23 cellular contexts compared by ENCODE assay signal in genomic region chr1:45535988-45536766, GRCh38. TPM values are rescaled to one million over a fixed set of nuclear protein-coding genes. Genes with fewer than 3 reads are reported as not detected.
DNase-seq lines count a peak whose midpoint lies in the region; ATAC-seq, FAIRE-seq and TF ChIP-seq lines count a peak whose summit lies in the region.
"Had no signal": no experiment of that assay in that cellular context is flagged by ENCODE, and none has a peak within 500 bp of the region (broad histone marks: within the 10 kb centered on the region; RNA-seq: fewer than 3 reads in every experiment).

No MANE protein-coding gene starts in this region.

- peaks cover 2% of the 10 kb centered on the region for H3K27me3 Mint-ChIP-seq in activated CD4-positive, alpha-beta T cell treated with anti-CD3 and anti-CD28 coated beads, Interleukin-2, amount 10 ng/mL, durations not matched to agents 7 days and 5 days
- H3K27me3 Mint-ChIP-seq: B cell, brain had no signal

- SMC1A ChIA-PET in GM12878 (lab: Charles Lee; ENCODE audit: uncharacterized antibody, unreplicated experiment), result interaction anchor here (0.7 to 1.3 kb wide), 5 partner anchors 10 to 162 kb away, joined by 3 to 4 read pairs (median 3); no protein-coding TSS in a partner anchor

- no peaks in the 10 kb centered on the region for H3K36me3 Mint-ChIP-seq in activated CD4-positive, alpha-beta T cell treated with anti-CD3 and anti-CD28 coated beads, Interleukin-2, amount 10 ng/mL, durations not matched to agents 7 days and 5 days (ENCODE audit: low read depth)
- H3K36me3 Mint-ChIP-seq: brain had no signal

- H3K27ac Mint-ChIP-seq in activated CD4-positive, alpha-beta T cell treated with anti-CD3 and anti-CD28 coated beads, Interleukin-2, amount 10 ng/mL, durations not matched to agents 7 days and 5 days, result no peak overlapping the region
- H3K27ac Mint-ChIP-seq: B cell, brain had no signal

- H3K9me3 ChIP-seq in HEK293 (ENCODE audit: control insufficient read depth, insufficient read depth, low read depth, low read length) (no peaks in the 10 kb centered on the region), GM12878 (replicated peaks; ENCODE audit: control insufficient read depth, insufficient read depth, low read length) (no peaks in the 10 kb centered on the region)
- H3K9me3 ChIP-seq: sigmoid colon, upper lobe of right lung had no signal

- H3K4me3 ChIP-seq in HEK293 (ENCODE audit: low read depth, low read length) (no peak overlapping the region), GM12878 (no peak overlapping the region)
- H3K4me3 ChIP-seq: sigmoid colon, upper lobe of right lung had no signal

- H3K27me3 ChIP-seq in GM12878 (replicated peaks in 1 of 2; ENCODE audit: control insufficient read depth in 2 of 2, insufficient read depth in 2 of 2, low read length in 1 of 2), result no peaks in the 10 kb centered on the region
- H3K27me3 ChIP-seq: sigmoid colon, upper lobe of right lung had no signal

- H3K9ac ChIP-seq in GM12878 (ENCODE audit: control insufficient read depth, insufficient read depth, low read length), result no peak overlapping the region

- in situ Hi-C loops in GM12878 (cut with MboI), result no loop called here

- TF ChIP-seq CTCF in HEK293 (tag by site-specific recombination; IDR thresholded peaks at IDR 0.05) (no peak), GM12878 (IDR thresholded peaks at IDR 0.05 in 2 of 3, conservative IDR thresholded peaks at IDR 0.05 in 1 of 3; ENCODE audit: control insufficient read depth in 2 of 3, extremely low read depth in 1 of 3, insufficient read depth in 1 of 3, low read depth in 3 of 3, low read length in 3 of 3) (no peak)

- no peak for TF ChIP-seq POLR2A in GM12878 (IDR thresholded peaks at IDR 0.05; ENCODE audit: low read depth, low read length)

- no peak; the same call in 2 of the 3 replicates for ATAC-seq in GM12878
- ATAC-seq in stimulated activated naive CD8-positive, alpha-beta T cell treated with anti-CD3 and anti-CD28 coated beads, Interleukin-15, Interleukin-2, amounts not matched to agents 100 U/mL and 50 U/mL, for 24 hours, result peak; percentile 90
- ATAC-seq in GM19035 (IDR thresholded peaks at IDR 0.05; ENCODE audit: unreplicated experiment), result no peak
- ATAC-seq: upper lobe of right lung had no signal

- H3K4me3 Mint-ChIP-seq in activated CD4-positive, alpha-beta T cell treated with anti-CD3 and anti-CD28 coated beads, Interleukin-2, amount 10 ng/mL, durations not matched to agents 7 days and 5 days, result no peak overlapping the region
- H3K4me3 Mint-ChIP-seq: B cell, brain had no signal

- H3K4me1 ChIP-seq in HEK293 (ENCODE audit: control insufficient read depth, insufficient read depth, low read length) (peaks cover 3% of the 10 kb centered on the region; the same call in 1 of the 2 replicates), GM12878 (ENCODE audit: control insufficient read depth, insufficient read depth, low read length) (no peaks in the 10 kb centered on the region)
- H3K4me1 ChIP-seq: sigmoid colon, upper lobe of right lung had no signal

- WGBS in GM12878 (ENCODE audit: insufficient coverage, insufficient replicate concordance, low lambda C conversion rate, missing lambda C conversion rate), result 95% methylated on average over 6 of the region's 6 CpGs

- H3K4me2 ChIP-seq in GM12878 (ENCODE audit: control insufficient read depth, insufficient read depth), result no peak overlapping the region

- H4K20me1 ChIP-seq in GM12878 (ENCODE audit: control insufficient read depth, insufficient read depth), result no peaks in the 10 kb centered on the region

- POLR2A ChIA-PET in activated CD4-positive, alpha-beta T cell treated with anti-CD3 and anti-CD28 coated beads, Interleukin-2, amount 10 ng/mL, durations not matched to agents 7 days and 5 days (lab: Charles Lee), result no interaction called here
- POLR2A ChIA-PET in HEK293 (lab: Yijun Ruan, JAX), result interaction anchor here (0.6 to 6.4 kb wide), 4 partner anchors 10 to 45 kb away, joined by 3 to 59 read pairs (median 6); partner anchors contain the start of genes AKR1A1, PRDX1 and TESK2
- POLR2A ChIA-PET in GM12878 (lab: Charles Lee), result interaction anchor here (1.3 to 2.6 kb wide), 4 partner anchors 10 to 18 kb away, joined by 6 to 9 read pairs (median 8); partner anchors contain the start of gene PRDX1

- H3K9me3 Mint-ChIP-seq in activated CD4-positive, alpha-beta T cell treated with anti-CD3 and anti-CD28 coated beads, Interleukin-2, amount 10 ng/mL, durations not matched to agents 7 days and 5 days, result no peaks in the 10 kb centered on the region

- RAD21 ChIA-PET in GM12878 (lab: Charles Lee; ENCODE audit: unreplicated experiment), result no interaction called here

- H3K27ac ChIP-seq in HEK293 (ENCODE audit: extremely low read depth, low read depth, low read length) (no peak overlapping the region), GM12878 (ENCODE audit: control insufficient read depth, insufficient read depth) (no peak overlapping the region)
- H3K27ac ChIP-seq: sigmoid colon, upper lobe of right lung had no signal

- no peak for TF ChIP-seq EP300 in GM12878 (IDR thresholded peaks at IDR 0.05; ENCODE audit: borderline replicate concordance in 1 of 2, control insufficient read depth in 1 of 2, low read depth in 2 of 2, low read length in 2 of 2)

- BruUV-seq in GM12878 (replicated peaks; lab: Mats Ljungman, UMichigan), result no TSS peak

- FAIRE-seq in GM12878 (lab: Jason Lieb, UNC), result peak; percentile 38
- FAIRE-seq: endothelial cell of umbilical vein, kidney had no signal

- intact Hi-C loops in GM12878 (cut with micrococcal nuclease; ENCODE audit: unreplicated experiment), result no loop called here

- peak; percentile 24 for DNase-seq in activated CD4-positive, alpha-beta T cell treated with anti-CD3 and anti-CD28 coated beads for 48 hours
- DNase-seq in activated CD4-positive, alpha-beta T cell treated with anti-CD3 and anti-CD28 coated beads, Interleukin-2, amount 10 ng/mL, durations not matched to agents 7 days and 5 days, result no peak
- DNase-seq in GM12878 (ENCODE audit: low read depth, low spot score), result no peak
- no peak for DNase-seq in stimulated activated naive CD8-positive, alpha-beta T cell treated with anti-CD3 and anti-CD28 coated beads, Interleukin-15, Interleukin-2, amounts not matched to agents 100 U/mL and 50 U/mL, for 24 hours
- DNase-seq in SW480 (ENCODE audit: low spot score), result no peak
- no peak for DNase-seq in HPDE6-E6E7 (ENCODE audit: extremely low spot score)
- DNase-seq: activated CD4-positive, CD25-positive, alpha-beta regulatory T cell treated with anti-CD3 and anti-CD28 coated beads, Interleukin-2, amount 50 U/mL, for 72 hours; activated effector memory CD4-positive, alpha-beta T cell treated with anti-CD3 and anti-CD28 coated beads, Interleukin-2, amount 50 U/mL, for 16 hours; DMS79; kidney; mammary epithelial cell; NCI-H1092; NCI-H2081; NCI-H446 treated with DMSO at 0.1 percent for 48 hours; Right ventricle myocardium superior; sigmoid colon; stimulated activated CD4-positive, alpha-beta T cell treated with anti-CD3 and anti-CD28 coated beads, Interleukin-15, amount 100 ng/mL, for 24 hours; upper lobe of right lung had no signal

- H3K79me2 ChIP-seq in GM12878 (ENCODE audit: control insufficient read depth, insufficient read depth, low read length), result no peaks in the 10 kb centered on the region

- CTCF ChIA-PET in activated CD4-positive, alpha-beta T cell treated with anti-CD3 and anti-CD28 coated beads, Interleukin-2, amount 10 ng/mL, durations not matched to agents 7 days and 5 days (lab: Charles Lee), result interaction anchor here (1.3 to 1.7 kb wide), 2 partner anchors 12 to 22 kb away, joined by 3 to 5 read pairs; no protein-coding TSS in a partner anchor
- CTCF ChIA-PET in HEK293 (lab: Yijun Ruan, JAX) (interaction anchor here (2.5 kb wide), 1 partner anchor 34 kb away, joined by 17 read pairs; no protein-coding TSS in a partner anchor), GM12878 (lab: Yijun Ruan, JAX) (interaction anchor here (1.0 to 2.9 kb wide), 4 partner anchors 15 to 24 kb away, joined by 3 to 8 read pairs (median 4); partner anchors contain the start of genes AKR1A1 and PRDX1)

- TF ChIP-seq RAD21 in GM12878 (IDR thresholded peaks at IDR 0.05; ENCODE audit: insufficient read depth, low read depth, low read length), result no peak

- H3K36me3 ChIP-seq in HEK293 (ENCODE audit: control insufficient read depth in 2 of 2, insufficient read depth in 1 of 2, low read length in 2 of 2), result no peaks in the 10 kb centered on the region
- no peaks in the 10 kb centered on the region for H3K36me3 ChIP-seq in GM12878 (ENCODE audit: control insufficient read depth in 2 of 2, insufficient read depth in 2 of 2, low read length in 1 of 2)
- H3K36me3 ChIP-seq: sigmoid colon, upper lobe of right lung had no signal

- no peak overlapping the region for H2AFZ ChIP-seq in GM12878 (ENCODE audit: control insufficient read depth, low read depth, low read length)

- peaks cover 15% of the 10 kb centered on the region for H3K4me1 Mint-ChIP-seq in activated CD4-positive, alpha-beta T cell treated with anti-CD3 and anti-CD28 coated beads, Interleukin-2, amount 10 ng/mL, durations not matched to agents 7 days and 5 days
- H3K4me1 Mint-ChIP-seq: brain had no signal

RNA-seq across cellular contexts. Expression of gene AKR1A1, which starts 14.4 kb away (rescaled TPM):
- total RNA-seq in activated CD4-positive, alpha-beta T cell treated with anti-CD3 and anti-CD28 coated beads, Interleukin-2, amount 10 ng/mL, durations not matched to agents 7 days and 5 days, result 100 to 1,000 TPM; 134 to 135 TPM
- total RNA-seq in GM12878 (2013; cell fraction: nucleolus; rRNA removed), result 82.3 and 85.2 TPM in 2 replicates
- total RNA-seq in GM12878 (2014; rRNA removed) (208 and 209 TPM in 2 replicates), GM12878 (2014; rRNA removed; fragmentation: Illumina TruSeq; extraction: Trizol) (187 and 189 TPM in 2 replicates), GM12878 (2021) (259 and 260 TPM in 2 replicates)
- 223 TPM for polyA plus RNA-seq in GM12878 (2011; ENCODE audit: low read depth)
- polyA plus RNA-seq in GM12878 (2011; rRNA removed) (243 and 335 TPM in 2 replicates), GM12878 (2014; fragmentation: Illumina TruSeq; extraction: Trizol) (182 and 222 TPM in 2 replicates), GM12878 (2014; fragmentation: Nextera tagmentation; extraction: Ambion mirVana) (100 to 1,000 TPM; 199 to 200 TPM), GM12878 (2014; rRNA removed) (253 and 265 TPM in 2 replicates), GM12878 (2016; fragmentation: Nextera tagmentation; extraction: Ambion mirVana) (100 to 1,000 TPM; 309 to 334 TPM)
- 422 and 450 TPM in 2 replicates for polyA plus RNA-seq in GM12878 (2011; cell fraction: cytosol; rRNA removed)
- 238 and 249 TPM in 2 replicates for polyA plus RNA-seq in GM12878 (2011; cell fraction: nucleus; rRNA removed)
- 188 and 204 TPM in 2 replicates for polyA plus RNA-seq in GM12878 (2012)
- 265 and 347 TPM in 2 replicates for polyA minus RNA-seq in GM12878 (2011; rRNA and poly(A)+ RNA removed)
- polyA minus RNA-seq in GM12878 (2011; cell fraction: cytosol; rRNA and poly(A)+ RNA removed), result 80.9 and 94.5 TPM in 2 replicates
- polyA minus RNA-seq in GM12878 (2011; cell fraction: nucleus; rRNA and poly(A)+ RNA removed), result 56.6 and 85.1 TPM in 2 replicates

RNA-seq across cellular contexts. Expression of gene PRDX1, which starts 14.5 kb away (rescaled TPM):
- total RNA-seq in activated CD4-positive, alpha-beta T cell treated with anti-CD3 and anti-CD28 coated beads, Interleukin-2, amount 10 ng/mL, durations not matched to agents 7 days and 5 days, result 100 to 1,000 TPM; 269 to 331 TPM
- total RNA-seq in GM12878 (2013; cell fraction: nucleolus; rRNA removed), result 28.3 and 29.3 TPM in 2 replicates
- 822 and 988 TPM in 2 replicates for total RNA-seq in GM12878 (2014; rRNA removed)
- total RNA-seq in GM12878 (2014; rRNA removed; fragmentation: Illumina TruSeq; extraction: Trizol), result 779 and 790 TPM in 2 replicates
- 630 and 659 TPM in 2 replicates for total RNA-seq in GM12878 (2021)
- 509 TPM for polyA plus RNA-seq in GM12878 (2011; ENCODE audit: low read depth)
- polyA plus RNA-seq in GM12878 (2011; rRNA removed), result 784 and 883 TPM in 2 replicates
- polyA plus RNA-seq in GM12878 (2011; cell fraction: cytosol; rRNA removed), result 460 and 514 TPM in 2 replicates
- polyA plus RNA-seq in GM12878 (2011; cell fraction: nucleus; rRNA removed), result 254 and 281 TPM in 2 replicates
- 373 and 379 TPM in 2 replicates for polyA plus RNA-seq in GM12878 (2012)
- 752 and 883 TPM in 2 replicates for polyA plus RNA-seq in GM12878 (2014; fragmentation: Illumina TruSeq; extraction: Trizol)
- polyA plus RNA-seq in GM12878 (2014; fragmentation: Nextera tagmentation; extraction: Ambion mirVana), result 1,000 to 10,000 TPM; 1,264 to 1,775 TPM
- polyA plus RNA-seq in GM12878 (2014; rRNA removed), result 763 and 801 TPM in 2 replicates
- 1,000 to 10,000 TPM; 1,223 to 1,315 TPM for polyA plus RNA-seq in GM12878 (2016; fragmentation: Nextera tagmentation; extraction: Ambion mirVana)
- polyA minus RNA-seq in GM12878 (2011; rRNA and poly(A)+ RNA removed), result 315 and 352 TPM in 2 replicates
- polyA minus RNA-seq in GM12878 (2011; cell fraction: cytosol; rRNA and poly(A)+ RNA removed), result 102 and 104 TPM in 2 replicates
- polyA minus RNA-seq in GM12878 (2011; cell fraction: nucleus; rRNA and poly(A)+ RNA removed), result 49.7 and 63.3 TPM in 2 replicates

RNA-seq across cellular contexts. Expression of gene MMACHC, which starts 36.1 kb away (rescaled TPM):
- 1 to 10 TPM; 6.6 to 6.7 TPM for total RNA-seq in activated CD4-positive, alpha-beta T cell treated with anti-CD3 and anti-CD28 coated beads, Interleukin-2, amount 10 ng/mL, durations not matched to agents 7 days and 5 days
- 5.3 and 6.3 TPM in 2 replicates for total RNA-seq in GM12878 (2013; cell fraction: nucleolus; rRNA removed)
- total RNA-seq in GM12878 (2014; rRNA removed) (10.8 and 13.6 TPM in 2 replicates), GM12878 (2014; rRNA removed; fragmentation: Illumina TruSeq; extraction: Trizol) (7.3 and 7.6 TPM in 2 replicates), GM12878 (2021) (14.2 and 14.8 TPM in 2 replicates)
- 1.5 TPM for polyA plus RNA-seq in GM12878 (2011; ENCODE audit: low read depth)
- polyA plus RNA-seq in GM12878 (2011; rRNA removed) (5.6 and 6.8 TPM in 2 replicates), GM12878 (2014; fragmentation: Illumina TruSeq; extraction: Trizol) (8.1 and 11.7 TPM in 2 replicates), GM12878 (2014; fragmentation: Nextera tagmentation; extraction: Ambion mirVana) (1 to 10 TPM; 4.6 to 5.7 TPM), GM12878 (2014; rRNA removed) (9.4 and 9.8 TPM in 2 replicates), GM12878 (2016; fragmentation: Nextera tagmentation; extraction: Ambion mirVana) (10 to 100 TPM in 1 of 2 experiments, 1 to 10 TPM in 1; 10.0 to 12.3 TPM)
- polyA plus RNA-seq in GM12878 (2011; cell fraction: cytosol; rRNA removed), result 10.3 and 10.8 TPM in 2 replicates
- polyA plus RNA-seq in GM12878 (2011; cell fraction: nucleus; rRNA removed), result 5.8 and 6.5 TPM in 2 replicates
- polyA plus RNA-seq in GM12878 (2012), result 5.1 and 5.9 TPM in 2 replicates
- polyA minus RNA-seq in GM12878 (2011; rRNA and poly(A)+ RNA removed), result 12.1 and 19.3 TPM in 2 replicates
- polyA minus RNA-seq in GM12878 (2011; cell fraction: cytosol; rRNA and poly(A)+ RNA removed), result 4.7 and 5.9 TPM in 2 replicates
- 3.0 and 5.8 TPM in 2 replicates for polyA minus RNA-seq in GM12878 (2011; cell fraction: nucleus; rRNA and poly(A)+ RNA removed)

RNA-seq across cellular contexts. Expression of gene CCDC163, which starts 36.3 kb away (rescaled TPM):
- 1 to 10 TPM; 5.3 to 5.8 TPM for total RNA-seq in activated CD4-positive, alpha-beta T cell treated with anti-CD3 and anti-CD28 coated beads, Interleukin-2, amount 10 ng/mL, durations not matched to agents 7 days and 5 days
- total RNA-seq in GM12878 (2013; cell fraction: nucleolus; rRNA removed), result 2.0 and 2.6 TPM in 2 replicates
- total RNA-seq in GM12878 (2014; rRNA removed) (2.3 and 3.2 TPM in 2 replicates), GM12878 (2014; rRNA removed; fragmentation: Illumina TruSeq; extraction: Trizol) (2.0 and 2.1 TPM in 2 replicates), GM12878 (2021) (2.4 and 2.9 TPM in 2 replicates)
- 2.5 TPM for polyA plus RNA-seq in GM12878 (2011; ENCODE audit: low read depth)
- polyA plus RNA-seq in GM12878 (2011; rRNA removed) (2.6 and 3.2 TPM in 2 replicates), GM12878 (2014; fragmentation: Illumina TruSeq; extraction: Trizol) (2.7 and 3.0 TPM in 2 replicates), GM12878 (2014; fragmentation: Nextera tagmentation; extraction: Ambion mirVana) (1 to 10 TPM; 1.4 to 2.3 TPM), GM12878 (2014; rRNA removed) (3.6 and 5.3 TPM in 2 replicates), GM12878 (2016; fragmentation: Nextera tagmentation; extraction: Ambion mirVana) (1 to 10 TPM; 2.3 to 4.0 TPM)
- 5.2 and 6.2 TPM in 2 replicates for polyA plus RNA-seq in GM12878 (2011; cell fraction: cytosol; rRNA removed)
- 3.1 and 4.0 TPM in 2 replicates for polyA plus RNA-seq in GM12878 (2011; cell fraction: nucleus; rRNA removed)
- 3.4 and 4.8 TPM in 2 replicates for polyA plus RNA-seq in GM12878 (2012)
- polyA minus RNA-seq in GM12878 (2011; rRNA and poly(A)+ RNA removed), result 3.3 and 3.9 TPM in 2 replicates
- polyA minus RNA-seq in GM12878 (2011; cell fraction: cytosol; rRNA and poly(A)+ RNA removed), result 0.94 and 3.0 TPM in 2 replicates
- polyA minus RNA-seq in GM12878 (2011; cell fraction: nucleus; rRNA and poly(A)+ RNA removed), result 3.5 and 3.9 TPM in 2 replicates

RNA-seq across cellular contexts. Expression of gene TESK2, which starts 45.2 kb away (rescaled TPM):
- total RNA-seq in activated CD4-positive, alpha-beta T cell treated with anti-CD3 and anti-CD28 coated beads, Interleukin-2, amount 10 ng/mL, durations not matched to agents 7 days and 5 days, result 1 to 10 TPM; 2.6 to 3.5 TPM
- total RNA-seq in GM12878 (2013; cell fraction: nucleolus; rRNA removed), result 16.5 and 21.3 TPM in 2 replicates
- 5.7 and 6.8 TPM in 2 replicates for total RNA-seq in GM12878 (2014; rRNA removed)
- total RNA-seq in GM12878 (2014; rRNA removed; fragmentation: Illumina TruSeq; extraction: Trizol), result 4.4 and 4.7 TPM in 2 replicates
- 6.2 and 7.1 TPM in 2 replicates for total RNA-seq in GM12878 (2021)
- 7.6 TPM for polyA plus RNA-seq in GM12878 (2011; ENCODE audit: low read depth)
- 8.3 and 10.0 TPM in 2 replicates for polyA plus RNA-seq in GM12878 (2011; rRNA removed)
- polyA plus RNA-seq in GM12878 (2011; cell fraction: cytosol; rRNA removed), result 7.9 and 9.5 TPM in 2 replicates
- 10.4 and 12.5 TPM in 2 replicates for polyA plus RNA-seq in GM12878 (2011; cell fraction: nucleus; rRNA removed)
- polyA plus RNA-seq in GM12878 (2012), result 7.3 and 10.3 TPM in 2 replicates
- polyA plus RNA-seq in GM12878 (2014; fragmentation: Illumina TruSeq; extraction: Trizol), result 6.7 and 7.5 TPM in 2 replicates
- 1 to 10 TPM; 2.2 to 2.5 TPM for polyA plus RNA-seq in GM12878 (2014; fragmentation: Nextera tagmentation; extraction: Ambion mirVana)
- polyA plus RNA-seq in GM12878 (2014; rRNA removed), result 5.9 and 7.1 TPM in 2 replicates
- 1 to 10 TPM; 3.6 to 3.9 TPM for polyA plus RNA-seq in GM12878 (2016; fragmentation: Nextera tagmentation; extraction: Ambion mirVana)
- polyA minus RNA-seq in GM12878 (2011; rRNA and poly(A)+ RNA removed), result 6.1 and 11.0 TPM in 2 replicates
- polyA minus RNA-seq in GM12878 (2011; cell fraction: cytosol; rRNA and poly(A)+ RNA removed), result 1.4 and 3.2 TPM in 2 replicates
- polyA minus RNA-seq in GM12878 (2011; cell fraction: nucleus; rRNA and poly(A)+ RNA removed), result 3.3 and 3.5 TPM in 2 replicates
